In the genomic region with DNA sequence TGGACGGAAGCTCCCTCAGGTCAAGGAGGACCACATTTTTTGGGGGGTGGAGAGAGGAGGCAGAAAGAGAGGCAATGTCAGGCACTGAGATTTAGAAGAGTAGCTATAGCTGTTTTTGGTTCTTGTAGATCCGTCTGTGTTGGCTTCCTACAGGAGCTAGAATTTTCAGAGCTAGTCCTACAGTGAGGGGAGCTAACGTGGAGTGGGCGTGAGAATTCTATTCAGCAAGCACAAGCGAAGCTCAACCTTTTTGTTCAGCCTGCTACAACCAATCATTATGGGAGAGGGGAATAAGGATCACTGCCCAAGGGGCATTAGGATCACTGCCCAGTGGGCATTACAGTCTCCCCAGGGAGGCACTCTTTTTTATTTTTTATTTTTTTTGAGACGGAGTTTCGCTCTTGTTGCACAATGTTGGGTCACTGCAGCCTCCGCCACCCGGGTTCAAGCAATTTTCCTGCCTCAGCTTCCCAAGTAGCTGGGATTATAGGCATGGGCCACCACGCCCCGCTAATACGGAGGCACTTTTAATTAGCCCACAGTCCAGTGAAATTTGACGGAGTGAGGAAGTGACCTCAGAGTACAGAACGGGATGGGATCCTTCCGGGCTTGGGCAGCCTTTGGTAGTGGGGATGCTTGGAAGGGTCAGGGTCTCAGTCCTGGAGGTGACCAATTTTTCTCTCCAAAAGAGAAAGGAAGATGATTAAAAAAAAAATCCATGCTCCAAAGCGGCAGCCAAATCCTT, we compare ENCODE assay signal across 8 cellular contexts. TPM values are rescaled to one million over a fixed set of nuclear protein-coding genes. Genes with fewer than 3 reads are reported as not detected.
DNase-seq lines count a peak whose midpoint lies in the region; ATAC-seq, FAIRE-seq and TF ChIP-seq lines count a peak whose summit lies in the region.

No MANE protein-coding gene starts in this region.

- peaks cover 26% of the 10 kb centered on the region for H3K4me1 ChIP-seq in Loucy (ENCODE audit: insufficient read depth, low read length, poor library complexity, severe bottlenecking)
- H3K4me1 ChIP-seq in HepG2 (ENCODE audit: insufficient read depth, low read length) = peaks cover 38% of the 10 kb centered on the region
- peaks cover 12% of the 10 kb centered on the region for H3K4me1 ChIP-seq in testis

- POLR2A ChIA-PET in HepG2 (lab: Yijun Ruan, JAX) = interaction anchor here (0.7 to 1.3 kb wide), 5 partner anchors 10 to 197 kb away, joined by 3 to 4 read pairs (median 4); a partner anchor contains a TSS

- no peaks in the 10 kb centered on the region for H3K9me2 ChIP-seq in Loucy (replicated peaks; ENCODE audit: low read depth, low read length)

- H3K9ac ChIP-seq in Loucy (ENCODE audit: low read depth, low read length, poor library complexity, severe bottlenecking) = peak overlapping the region; percentile 89
- H3K9ac ChIP-seq in HepG2 (ENCODE audit: insufficient read depth, low read depth, low read length) = peak overlapping the region; percentile 97

- TSS peak; percentile 69 for BruUV-seq in HepG2 (replicated peaks; lab: Mats Ljungman, UMichigan)

- H3K9me3 ChIP-seq in Loucy (ENCODE audit: insufficient read depth, low read depth, low read length) = no peaks in the 10 kb centered on the region
- no peaks in the 10 kb centered on the region for H3K9me3 ChIP-seq in HepG2 (ENCODE audit: low read length)
- H3K9me3 ChIP-seq in testis = no peaks in the 10 kb centered on the region

- peak; percentile 1 for ATAC-seq in HepG2

- in situ Hi-C loops in brain microvascular endothelial cell (cut with HindIII; ENCODE audit: low pct_ligation_motif_present, low sequenced_read_pairs) (no loop called here), HepG2 (cut with HindIII; ENCODE audit: extremely low pct_ligation_motif_present, low pct_unique_long_range_greater_than_20kb) (loop anchor here (5.0 to 10.0 kb wide), 2 partner anchors 57 to 199 kb away; no protein-coding TSS in a partner anchor)

- H3K27me3 ChIP-seq in Loucy (ENCODE audit: insufficient read depth, low read length, poor library complexity, severe bottlenecking) (no peaks in the 10 kb centered on the region), brain microvascular endothelial cell (replicated peaks) (no peaks in the 10 kb centered on the region), HepG2 (ENCODE audit: control insufficient read depth in 1 of 2, insufficient read depth in 2 of 2, low read length in 2 of 2) (no peaks in the 10 kb centered on the region; a peak in 1 of 5 replicates), testis (no peaks in the 10 kb centered on the region)

- H3K4me3 ChIP-seq in Loucy (ENCODE audit: low read length, poor library complexity, severe bottlenecking) (peak overlapping the region; percentile 87), brain microvascular endothelial cell (ENCODE audit: low read depth, low read length) (peak overlapping the region; percentile 91), HepG2 (replicated peaks in 1 of 3; ENCODE audit: insufficient read depth in 1 of 3, low read depth in 2 of 3, low read length in 3 of 3) (peak overlapping the region; percentile 86 to 94 (median 94)), testis (peak overlapping the region; percentile 71 to 99)

- TF ChIP-seq POLR2A in HepG2 (IDR thresholded peaks at IDR 0.05; ENCODE audit: insufficient read depth in 1 of 2, low read depth in 2 of 2, low read length in 2 of 2) = no peak
- no peak for TF ChIP-seq POLR2A in testis (IDR thresholded peaks at IDR 0.05)

- no peak for TF ChIP-seq RAD21 in HepG2 (CRISPR knock-in tag; IDR thresholded peaks at IDR 0.05)

- H3K27ac ChIP-seq in brain microvascular endothelial cell (peak overlapping the region; percentile 87), HepG2 (ENCODE audit: extremely low read length, insufficient read depth, low read length) (peak overlapping the region; percentile 80), testis (peak overlapping the region; percentile 97 to 98)

- DNase-seq in COLO668 (lab: John Stamatoyannopoulos, UW; ENCODE audit: unreplicated experiment) (peak; percentile 41), brain microvascular endothelial cell (peak; percentile 29), HepG2 (ENCODE audit: low spot score) (no peak), testis (no peak), NCI-H1694 treated with DMSO at 0.1 percent for 48 hours (lab: John Stamatoyannopoulos, UW) (no peak), GDM1 (lab: John Stamatoyannopoulos, UW) (no peak)
- DNase-seq in stimulated activated CD4-positive, alpha-beta T cell treated with anti-CD3 and anti-CD28 coated beads, Interleukin-2, amount 100 ng/mL, for 48 hours = no peak

- intact Hi-C loops in HepG2 (cut with micrococcal nuclease; ENCODE audit: unreplicated experiment) = loop anchor here (2.0 to 5.0 kb wide), 2 partner anchors 67 to 199 kb away; a partner anchor contains a TSS
- intact Hi-C loops in testis (cut with DNase I; ENCODE audit: low total_unique reads) = no loop called here

- TF ChIP-seq EP300 in HepG2 (IDR thresholded peaks at IDR 0.05; ENCODE audit: low read depth in 2 of 2, low read length in 2 of 2) (no peak), HepG2 (CRISPR knock-in tag; IDR thresholded peaks at IDR 0.05; ENCODE audit: borderline replicate concordance) (no peak)

- H3K36me3 ChIP-seq in Loucy (ENCODE audit: insufficient read depth, low read length) (no peaks in the 10 kb centered on the region), brain microvascular endothelial cell (replicated peaks) (no peaks in the 10 kb centered on the region), HepG2 (replicated peaks in 1 of 2; ENCODE audit: control insufficient read depth in 1 of 2, insufficient read depth in 2 of 2, low read length in 2 of 2) (peaks cover 1 to 8% of the 10 kb centered on the region in 2 experiments; a peak in 3 of 5 replicates), testis (ENCODE audit: low read depth, missing control alignments) (no peaks in the 10 kb centered on the region)

- CTCF ChIA-PET in HepG2 (lab: Yijun Ruan, JAX; ENCODE audit: low intra/inter-chr PET ratio, low total read pairs) = no interaction called here

- FAIRE-seq in HepG2 (lab: Jason Lieb, UNC) = no peak

- peak overlapping the region; percentile 78 for H3K4me2 ChIP-seq in Loucy (ENCODE audit: low read depth, low read length, poor library complexity, severe bottlenecking)
- peak overlapping the region; percentile 91 for H3K4me2 ChIP-seq in HepG2 (ENCODE audit: low read depth, low read length)

- H4K20me1 ChIP-seq in Loucy (ENCODE audit: insufficient read depth, low read length, poor library complexity, severe bottlenecking) (peaks cover 34% of the 10 kb centered on the region), HepG2 (ENCODE audit: insufficient read depth, low read length) (peaks cover 32% of the 10 kb centered on the region)

- H3K79me2 ChIP-seq in Loucy (ENCODE audit: insufficient read depth, low read length) = peaks cover 56% of the 10 kb centered on the region
- H3K79me2 ChIP-seq in HepG2 (ENCODE audit: insufficient read depth, low read length) = peaks cover 53% of the 10 kb centered on the region

- TF ChIP-seq CTCF in Loucy (conservative IDR thresholded peaks at IDR 0.05; ENCODE audit: low read length) (no peak), brain microvascular endothelial cell (IDR thresholded peaks at IDR 0.05; ENCODE audit: low read depth, low read length, missing control alignments) (no peak), HepG2 (CRISPR knock-in tag; IDR thresholded peaks at IDR 0.05) (no peak), testis (IDR thresholded peaks at IDR 0.05) (no peak)

- 49% methylated on average over 16 of the region's 16 CpGs for WGBS in HepG2 (ENCODE audit: low lambda C conversion rate)
- WGBS in testis, 2 donors = 9 to 12% methylated on average over 16 of the region's 16 CpGs

- H3F3A ChIP-seq in Loucy (ENCODE audit: low read depth) = no peaks in the 10 kb centered on the region

- H2AFZ ChIP-seq in Loucy (ENCODE audit: low read length) (peak overlapping the region; percentile 88; the same call in 1 of the 2 replicates), HepG2 (ENCODE audit: low read length) (no peak overlapping the region)

RNA-seq across cellular contexts. Expression of a gene that starts 1.1 kb away (rescaled TPM):
- total RNA-seq in HepG2 (2016; rRNA removed; fragmentation: Illumina TruSeq; extraction: Trizol) (123 and 127 TPM in 2 replicates), testis (10 to 100 TPM; 63.4 to 71.2 TPM)
- 91.5 and 107 TPM in 2 replicates for total RNA-seq in HepG2 (2016; cell fraction: cytosol; rRNA removed; fragmentation: Illumina TruSeq; extraction: Trizol; ENCODE audit: low read depth)
- 126 TPM in 2 replicates for total RNA-seq in HepG2 (2016; cell fraction: insoluble cytoplasmic fraction; rRNA removed; fragmentation: Illumina TruSeq; extraction: Trizol)
- 107 and 121 TPM in 2 replicates for total RNA-seq in HepG2 (2016; cell fraction: membrane; rRNA removed; fragmentation: Illumina TruSeq; extraction: Trizol)
- total RNA-seq in HepG2 (2016; cell fraction: nucleus; rRNA removed; fragmentation: Illumina TruSeq; extraction: Trizol) = 89.8 and 90.2 TPM in 2 replicates
- polyA plus RNA-seq in HepG2 (2011; rRNA removed) (31.2 and 39.2 TPM in 2 replicates), testis (ENCODE audit: insufficient read depth, low read depth, low replicate concordance) (57.9 TPM)
- polyA plus RNA-seq in HepG2 (2011; cell fraction: cytosol; rRNA removed) = 23.0 and 31.7 TPM in 2 replicates
- 41.6 and 42.6 TPM in 2 replicates for polyA plus RNA-seq in HepG2 (2011; cell fraction: nucleus; rRNA removed)
- 57.3 and 61.8 TPM in 2 replicates for polyA plus RNA-seq in HepG2 (2012)
- polyA plus RNA-seq in HepG2 (2016; cell fraction: cytosol; fragmentation: Illumina TruSeq; extraction: Trizol; ENCODE audit: low read depth) = 37.8 and 43.1 TPM in 2 replicates
- 105 and 120 TPM in 2 replicates for polyA plus RNA-seq in HepG2 (2016; cell fraction: insoluble cytoplasmic fraction; fragmentation: Illumina TruSeq; extraction: Trizol; ENCODE audit: low read depth)
- 70.7 and 71.1 TPM in 2 replicates for polyA plus RNA-seq in HepG2 (2016; cell fraction: membrane; fragmentation: Illumina TruSeq; extraction: Trizol; ENCODE audit: low read depth)
- 77.9 and 84.3 TPM in 2 replicates for polyA plus RNA-seq in HepG2 (2016; cell fraction: nucleus; fragmentation: Illumina TruSeq; extraction: Trizol; ENCODE audit: insufficient read depth, low read depth)
- 24.2 and 40.6 TPM in 2 replicates for polyA minus RNA-seq in HepG2 (2011; rRNA and poly(A)+ RNA removed; ENCODE audit: low replicate concordance)
- 23.3 and 28.9 TPM in 2 replicates for polyA minus RNA-seq in HepG2 (2011; cell fraction: cytosol; rRNA and poly(A)+ RNA removed)
- polyA minus RNA-seq in HepG2 (2011; cell fraction: nucleus; rRNA and poly(A)+ RNA removed) = 83.4 and 101 TPM in 2 replicates

RNA-seq across cellular contexts. Expression of a gene that starts 41.4 kb away (rescaled TPM):
- total RNA-seq in HepG2 (2016; rRNA removed; fragmentation: Illumina TruSeq; extraction: Trizol) (36.6 and 44.4 TPM in 2 replicates), testis (10 to 100 TPM; 28.5 to 34.6 TPM)
- total RNA-seq in HepG2 (2016; cell fraction: cytosol; rRNA removed; fragmentation: Illumina TruSeq; extraction: Trizol; ENCODE audit: low read depth) = 4.7 and 5.3 TPM in 2 replicates
- total RNA-seq in HepG2 (2016; cell fraction: insoluble cytoplasmic fraction; rRNA removed; fragmentation: Illumina TruSeq; extraction: Trizol) = 37.6 and 37.9 TPM in 2 replicates
- total RNA-seq in HepG2 (2016; cell fraction: membrane; rRNA removed; fragmentation: Illumina TruSeq; extraction: Trizol) = 17.4 and 17.9 TPM in 2 replicates
- total RNA-seq in HepG2 (2016; cell fraction: nucleus; rRNA removed; fragmentation: Illumina TruSeq; extraction: Trizol) = 23.6 and 27.3 TPM in 2 replicates
- polyA plus RNA-seq in HepG2 (2011; rRNA removed) (27.3 and 27.8 TPM in 2 replicates), testis (ENCODE audit: insufficient read depth, low read depth, low replicate concordance) (14.5 TPM)
- polyA plus RNA-seq in HepG2 (2011; cell fraction: cytosol; rRNA removed) = 15.7 and 16.8 TPM in 2 replicates
- 36.4 and 42.5 TPM in 2 replicates for polyA plus RNA-seq in HepG2 (2011; cell fraction: nucleus; rRNA removed)
- polyA plus RNA-seq in HepG2 (2012) = 18.3 and 22.8 TPM in 2 replicates
- 2.6 TPM in 2 replicates for polyA plus RNA-seq in HepG2 (2016; cell fraction: cytosol; fragmentation: Illumina TruSeq; extraction: Trizol; ENCODE audit: low read depth)
- polyA plus RNA-seq in HepG2 (2016; cell fraction: insoluble cytoplasmic fraction; fragmentation: Illumina TruSeq; extraction: Trizol; ENCODE audit: low read depth) = 25.4 and 30.9 TPM in 2 replicates
- polyA plus RNA-seq in HepG2 (2016; cell fraction: membrane; fragmentation: Illumina TruSeq; extraction: Trizol; ENCODE audit: low read depth) = 6.2 and 7.0 TPM in 2 replicates
- polyA plus RNA-seq in HepG2 (2016; cell fraction: nucleus; fragmentation: Illumina TruSeq; extraction: Trizol; ENCODE audit: insufficient read depth, low read depth) = 35.3 and 39.8 TPM in 2 replicates
- polyA minus RNA-seq in HepG2 (2011; rRNA and poly(A)+ RNA removed; ENCODE audit: low replicate concordance) = 25.5 and 99.2 TPM in 2 replicates
- 36.0 and 39.4 TPM in 2 replicates for polyA minus RNA-seq in HepG2 (2011; cell fraction: cytosol; rRNA and poly(A)+ RNA removed)
- polyA minus RNA-seq in HepG2 (2011; cell fraction: nucleus; rRNA and poly(A)+ RNA removed) = 27.7 and 33.1 TPM in 2 replicates

Comparison
In these comparisons a context has a peak if more than half of its experiments do, and no peak if none do; other contexts are left out.
1. DNase-seq: peak in COLO668 (single experiment) and brain microvascular endothelial cell (single experiment); none in HepG2 (single experiment), testis (single experiment), NCI-H1694 treated with DMSO at 0.1 percent for 48 hours (single experiment), stimulated activated CD4-positive, alpha-beta T cell treated with anti-CD3 and anti-CD28 coated beads, Interleukin-2, amount 100 ng/mL, for 48 hours (0 of 2) and GDM1 (single experiment).
2. Peak in every context shown above with its lines, with median percentiles within 50 percentile points of each other: H3K4me3 ChIP-seq and H3K27ac ChIP-seq.